7 cellular contexts compared by ENCODE assay signal in genomic region chr6:158339197-158339596, GRCh38. TPM values are rescaled to one million over a fixed set of nuclear protein-coding genes. Genes with fewer than 3 reads are reported as not detected.
A peak's percentile ranks its signal among the peaks of the same experiment; 100 is the strongest.
DNase-seq lines count a peak whose midpoint lies in the region; FAIRE-seq and TF ChIP-seq lines count a peak whose summit lies in the region.
"Not testable (repeated sequence)": the region's sequence is repeated elsewhere in the genome, so short reads cannot be mapped to it uniquely, and the experiment has no call there.

No MANE protein-coding gene starts in this region.

- H4K91ac ChIP-seq in trophoblast cell (ENCODE audit: low read depth, low read length): not testable (repeated sequence)

- peak overlapping the region; percentile 86 for H3K27ac Mint-ChIP-seq in Calu3 (ENCODE audit: unreplicated experiment)

- H3K4me1 ChIP-seq in HUES48 (ENCODE audit: control insufficient read depth, insufficient read depth, low read length) (peaks cover 56% of the 10 kb centered on the region), esophagus muscularis mucosa (peaks cover 0 to 14% (median 8%) of the 10 kb centered on the region in 4 donors), iPS-20b (ENCODE audit: insufficient read depth, low read length) (peaks cover 38% of the 10 kb centered on the region)
- not testable (repeated sequence) for H3K4me1 ChIP-seq in trophoblast cell (ENCODE audit: control insufficient read depth in 1 of 2, insufficient read depth in 2 of 2, low read length in 2 of 2)

- H2AFZ ChIP-seq in trophoblast cell (ENCODE audit: insufficient read depth, low read length, poor library complexity): not testable (repeated sequence)

- 81% methylated on average over 10 of the region's 10 CpGs for WGBS in esophagus muscularis mucosa
- WGBS in trophoblast cell (ENCODE audit: extremely low coverage, insufficient coverage, insufficient read length): no CpG with 5 or more reads among the region's 10 CpGs

- not testable (repeated sequence) for FAIRE-seq in bronchial epithelial cell (lab: Jason Lieb, UNC)

- BruUV-seq in Calu3 (replicated peaks; lab: Mats Ljungman, UMichigan): not testable (repeated sequence)

- H2BK120ac ChIP-seq in trophoblast cell (ENCODE audit: insufficient read depth, low read length, poor library complexity): not testable (repeated sequence)

- H3K79me1 ChIP-seq in trophoblast cell (ENCODE audit: low read length): not testable (repeated sequence)

- TF ChIP-seq POLR2A in esophagus muscularis mucosa (IDR thresholded peaks at IDR 0.05; ENCODE audit: low read depth): not testable (repeated sequence)

- TF ChIP-seq EP300 in esophagus muscularis mucosa (IDR thresholded peaks at IDR 0.05): not testable (repeated sequence)

- H3K36me3 ChIP-seq in HUES48 (ENCODE audit: control insufficient read depth, insufficient read depth, low read length); bronchial epithelial cell (ENCODE audit: control insufficient read depth, insufficient read depth, low read length); esophagus muscularis mucosa; iPS-20b (ENCODE audit: insufficient read depth, low read depth, low read length); trophoblast cell (ENCODE audit: control insufficient read depth in 1 of 2, insufficient read depth in 2 of 2, low read length in 2 of 2): not testable (repeated sequence)

- peak; percentile 63 for DNase-seq in Calu3
- DNase-seq in NCI-H510A treated with DMSO at 0.1 percent for 48 hours (lab: John Stamatoyannopoulos, UW): peak; percentile 53
- DNase-seq in bronchial epithelial cell (ENCODE audit: low read depth): peak; percentile 40
- peak; percentile 31 for DNase-seq in esophagus muscularis mucosa (ENCODE audit: extremely low spot score)
- DNase-seq in trophoblast cell: peak; percentile 73 to 74

- H3K27me3 Mint-ChIP-seq in Calu3 (ENCODE audit: unreplicated experiment): not testable (repeated sequence)

- not testable (repeated sequence) for H3K9me3 Mint-ChIP-seq in Calu3 (ENCODE audit: low read depth, unreplicated experiment)

- CTCF ChIA-PET in Calu3 (lab: Charles Lee): not testable (repeated sequence)

- intact Hi-C loops in Calu3 (cut with micrococcal nuclease; ENCODE audit: unreplicated experiment): loop anchor here (5.0 kb wide), 2 partner anchors 68 to 107 kb away; no protein-coding TSS in a partner anchor
- intact Hi-C loops in esophagus muscularis mucosa (cut with DNase I): not testable (repeated sequence)

- peaks cover 80% of the 10 kb centered on the region for H3K4me1 Mint-ChIP-seq in Calu3 (ENCODE audit: low read depth, unreplicated experiment)

- peaks cover 12% of the 10 kb centered on the region for H3K36me3 Mint-ChIP-seq in Calu3 (ENCODE audit: insufficient read depth, unreplicated experiment)

- not testable (repeated sequence) for TF ChIP-seq CTCF in Calu3 (IDR thresholded peaks at IDR 0.05; ENCODE audit: unreplicated experiment); bronchial epithelial cell (IDR thresholded peaks at IDR 0.05; ENCODE audit: insufficient read depth, low read length, severe bottlenecking); esophagus muscularis mucosa (IDR thresholded peaks at IDR 0.05)

- H4K12ac ChIP-seq in trophoblast cell (ENCODE audit: low read depth, low read length): not testable (repeated sequence)

- H3K27me3 ChIP-seq in HUES48 (ENCODE audit: control insufficient read depth, insufficient read depth, low read length); bronchial epithelial cell (ENCODE audit: control insufficient read depth, insufficient read depth, low read length); esophagus muscularis mucosa; iPS-20b (ENCODE audit: insufficient read depth, low read length); trophoblast cell (ENCODE audit: insufficient read depth, low read length): not testable (repeated sequence)

- H2AK5ac ChIP-seq in trophoblast cell (ENCODE audit: low read length): not testable (repeated sequence)

- H3K4ac ChIP-seq in trophoblast cell (ENCODE audit: low read depth, low read length): not testable (repeated sequence)

- H4K8ac ChIP-seq in trophoblast cell (ENCODE audit: low read depth, low read length): not testable (repeated sequence)

- not testable (repeated sequence) for H3K9me3 ChIP-seq in HUES48 (ENCODE audit: control insufficient read depth, insufficient read depth, low read length); esophagus muscularis mucosa; iPS-20b (ENCODE audit: insufficient read depth, low read depth, low read length); trophoblast cell (ENCODE audit: insufficient read depth, low read depth, low read length)

- not testable (repeated sequence) for H2BK5ac ChIP-seq in trophoblast cell (ENCODE audit: low read depth, low read length, poor library complexity)

- peak overlapping the region; percentile 57 for H3K4me3 Mint-ChIP-seq in Calu3 (ENCODE audit: low read depth, unreplicated experiment)

- not testable (repeated sequence) for H3K79me2 ChIP-seq in trophoblast cell (ENCODE audit: control insufficient read depth, insufficient read depth, low read length, poor library complexity)

- not testable (repeated sequence) for H3K14ac ChIP-seq in trophoblast cell (ENCODE audit: low read length)

- H3K27ac ChIP-seq in HUES48 (ENCODE audit: low read depth, low read length): peak overlapping the region; percentile 76
- not testable (repeated sequence) for H3K27ac ChIP-seq in esophagus muscularis mucosa (replicated peaks in 1 of 4); iPS-20b (ENCODE audit: low read length); trophoblast cell (ENCODE audit: low read depth, low read length)

- H3K4me2 ChIP-seq in trophoblast cell (ENCODE audit: low read length): not testable (repeated sequence)

- H3K9ac ChIP-seq in HUES48 (ENCODE audit: low read depth, low read length); trophoblast cell (ENCODE audit: low read length): not testable (repeated sequence)
- peak overlapping the region; percentile 31; the same call in 1 of the 2 replicates for H3K9ac ChIP-seq in iPS-20b (ENCODE audit: low read depth, low read length)

- not testable (repeated sequence) for H2BK12ac ChIP-seq in trophoblast cell (ENCODE audit: low read length)

- not testable (repeated sequence) for H3K4me3 ChIP-seq in HUES48 (ENCODE audit: low read depth, low read length); bronchial epithelial cell (ENCODE audit: low read depth, low read length); esophagus muscularis mucosa; iPS-20b (ENCODE audit: low read length); trophoblast cell (ENCODE audit: low read depth, low read length)

- not testable (repeated sequence) for H3K18ac ChIP-seq in trophoblast cell (ENCODE audit: low read length)

- H3K23ac ChIP-seq in trophoblast cell (ENCODE audit: low read length): not testable (repeated sequence)

RNA-seq across cellular contexts. Expression of gene TULP4, which starts 26.9 kb away (rescaled TPM):
- 84.3 and 105 TPM in 2 replicates for total RNA-seq in Calu3 (2022)
- 99.2 and 127 TPM in 2 replicates for total RNA-seq in bronchial epithelial cell
- 100 to 1,000 TPM; 129 to 170 (median 156) TPM for total RNA-seq in esophagus muscularis mucosa
- polyA plus RNA-seq in trophoblast cell (2013): 28.1 and 29.5 TPM in 2 replicates
